8 cellular contexts compared by ENCODE assay signal in the genomic region with DNA sequence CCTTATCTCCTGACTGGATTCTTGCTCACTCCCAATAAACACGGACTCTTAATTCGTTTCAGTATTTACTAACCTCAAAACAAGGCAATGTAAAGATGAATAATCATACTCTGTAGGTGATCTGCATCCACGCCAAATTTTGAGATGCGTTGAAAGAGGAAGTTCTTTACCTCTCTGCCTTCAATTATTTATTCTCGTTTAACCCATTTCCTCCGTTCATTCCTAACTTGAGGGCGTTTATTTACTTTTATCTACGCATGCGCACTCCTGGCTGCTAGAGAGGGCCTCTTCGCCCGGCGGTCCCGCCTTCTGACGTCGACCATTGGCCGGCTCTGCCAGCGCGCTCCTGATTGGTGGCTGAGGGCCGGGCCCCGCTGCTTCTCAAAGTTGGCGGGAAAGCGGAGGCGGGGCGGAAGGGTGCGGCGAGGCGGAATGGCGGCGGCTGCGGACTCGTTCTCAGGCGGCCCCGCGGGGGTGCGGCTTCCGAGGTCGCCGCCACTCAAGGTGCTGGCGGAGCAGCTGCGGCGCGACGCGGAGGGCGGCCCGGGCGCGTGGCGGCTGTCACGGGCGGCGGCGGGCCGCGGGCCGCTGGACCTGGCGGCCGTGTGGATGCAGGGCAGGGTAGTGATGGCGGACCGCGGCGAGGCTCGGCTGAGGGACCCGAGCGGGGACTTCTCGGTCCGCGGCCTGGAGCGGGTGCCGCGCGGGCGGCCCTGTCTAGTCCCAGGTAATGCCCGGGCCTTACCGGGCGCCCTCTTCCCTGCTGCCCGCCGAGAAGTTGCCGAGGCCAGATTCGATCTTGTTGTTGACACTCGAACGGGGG. TPM values are rescaled to one million over a fixed set of nuclear protein-coding genes. Genes with fewer than 3 reads are reported as not detected.
DNase-seq lines count a peak whose midpoint lies in the region; ATAC-seq, FAIRE-seq and TF ChIP-seq lines count a peak whose summit lies in the region.

RMI2 (plus strand) TSS at position 420 of the 823 bp plus-strand sequence; CDS start at position 433, 13 bp downstream.

- H3K9me3 ChIP-seq in keratinocyte (ENCODE audit: control insufficient read depth, low read depth, low read length): no peaks in the 10 kb centered on the region

- peak within 1 kb of the TSS; percentile 56 to 94 (median 80) for H3K4me3 ChIP-seq in keratinocyte (ENCODE audit: control insufficient read depth in 2 of 3, extremely low read depth in 1 of 3, insufficient read depth in 2 of 3, low read depth in 1 of 3, low read length in 3 of 3)

- ATAC-seq in HG03432 (IDR thresholded peaks at IDR 0.05; ENCODE audit: unreplicated experiment): peak; percentile 94
- ATAC-seq in activated CD4-positive, CD25-positive, alpha-beta regulatory T cell treated with anti-CD3 and anti-CD28 coated beads, Interleukin-2, amount 50 U/mL, for 24 hours: peak; percentile 99

- H3K27ac ChIP-seq in keratinocyte (ENCODE audit: control insufficient read depth, insufficient read depth, low read length): peak within 1 kb of the TSS; percentile 72

- dilution Hi-C loops in keratinocyte (cut with MboI; ENCODE audit: extremely low pct_ligation_motif_present, low sequenced_read_pairs): no loop called here

- peak; percentile 60 for TF ChIP-seq POLR2A in GM19193 (IDR thresholded peaks at IDR 0.05; ENCODE audit: extremely low read depth, insufficient read depth, insufficient read length)

- peaks cover 33% of the 10 kb centered on the region for H3K4me1 ChIP-seq in keratinocyte (ENCODE audit: control insufficient read depth, extremely low read depth, insufficient read depth, low read length)

- no peak for FAIRE-seq in keratinocyte (lab: Jason Lieb, UNC)

- H3K9me1 ChIP-seq in keratinocyte (ENCODE audit: control insufficient read depth, extremely low read depth, insufficient read depth, low read length): no peaks in the 10 kb centered on the region

- no peaks in the 10 kb centered on the region for H3K27me3 ChIP-seq in keratinocyte (ENCODE audit: control insufficient read depth, extremely low read depth, insufficient read depth, low read length)

- peak within 1 kb of the TSS; percentile 99 for H3K4me2 ChIP-seq in keratinocyte (ENCODE audit: control insufficient read depth, extremely low read depth, insufficient read depth, low read depth, low read length)

- H3K79me2 ChIP-seq in keratinocyte (ENCODE audit: control insufficient read depth, insufficient read depth, low read length): no peaks in the 10 kb centered on the region

- H3K36me3 ChIP-seq in keratinocyte (ENCODE audit: control insufficient read depth in 2 of 2, extremely low read depth in 1 of 2, insufficient read depth in 2 of 2, low read length in 2 of 2): no peaks in the 10 kb centered on the region

- peak within 1 kb of the TSS; percentile 78 for H3K9ac ChIP-seq in keratinocyte (ENCODE audit: control insufficient read depth, extremely low read depth, insufficient read depth, low read length)

- DNase-seq in Ammon's horn (ENCODE audit: low spot score) (peak; percentile 97), NCI-H460 (ENCODE audit: extremely low read depth, low read depth) (peak; percentile 96), cerebellar nuclear complex (lab: John Stamatoyannopoulos, UW) (peak; percentile 58 to 92), keratinocyte (ENCODE audit: low read depth, low spot score) (peak; percentile 76)
- DNase-seq in stimulated activated CD4-positive, alpha-beta T cell treated with anti-CD3 and anti-CD28 coated beads, Interleukin-15, amount 100 ng/mL, for 24 hours: peak; percentile 99

- H2AFZ ChIP-seq in keratinocyte (ENCODE audit: control insufficient read depth, low read length): peak within 1 kb of the TSS; percentile 99

- H4K20me1 ChIP-seq in keratinocyte (ENCODE audit: control insufficient read depth, extremely low read depth, insufficient read depth, low read length): no peaks in the 10 kb centered on the region

- TF ChIP-seq CTCF in keratinocyte (optimal IDR thresholded peaks at IDR 0.05 in 1 of 3, IDR thresholded peaks at IDR 0.05 in 1 of 3, conservative IDR thresholded peaks at IDR 0.05 in 1 of 3; ENCODE audit: extremely low read depth in 1 of 3, insufficient read depth in 2 of 3, low read length in 3 of 3): no peak

RNA-seq across cellular contexts. Expression of gene RMI2, which starts in this region (rescaled TPM):
- 9.6 and 11.2 TPM in 2 replicates for total RNA-seq in NCI-H460 (2014; rRNA removed; shearing (Covaris generic))
- 19.9 and 46.5 TPM in 2 replicates for polyA plus RNA-seq in NCI-H460 (2014; cell fraction: nucleus; rRNA removed)
- polyA plus RNA-seq in keratinocyte: 2.7 to 6.8 TPM (median 5.4 TPM) in 3 replicates
- 6.4 TPM for polyA plus RNA-seq in keratinocyte (2011; ENCODE audit: low read depth)
- polyA plus RNA-seq in keratinocyte (2011; cell fraction: cytosol; rRNA removed): 3.8 and 7.7 TPM in 2 replicates
- 3.1 and 3.7 TPM in 2 replicates for polyA plus RNA-seq in keratinocyte (2011; cell fraction: nucleus; rRNA removed)
- polyA plus RNA-seq in keratinocyte (2012; ENCODE audit: low replicate concordance): 4.5 and 9.0 TPM in 2 replicates
- 2.5 to 4.4 TPM (median 4.3 TPM) in 3 replicates for polyA minus RNA-seq in keratinocyte
- 1.7 TPM for polyA minus RNA-seq in keratinocyte (2011; cell fraction: cytosol; rRNA and poly(A)+ RNA removed)
- polyA minus RNA-seq in keratinocyte (2011; cell fraction: nucleus; rRNA and poly(A)+ RNA removed): 0.63 and 2.6 TPM in 2 replicates

Comparison
In these comparisons a context has a peak if more than half of its experiments do, and no peak if none do; other contexts are left out.
1. Peak in every context shown above with its lines: DNase-seq, ATAC-seq, H3K4me3 ChIP-seq and H3K27ac ChIP-seq.